In genomic region chr7:135211179-135211945, GRCh38 we compare ENCODE assay signal across 9 cellular contexts. TPM values are rescaled to one million over a fixed set of nuclear protein-coding genes. Genes with fewer than 3 reads are reported as not detected.
A peak's percentile ranks its signal among the peaks of the same experiment; 100 is the strongest.
DNase-seq lines count a peak whose midpoint lies in the region; ATAC-seq, FAIRE-seq and TF ChIP-seq lines count a peak whose summit lies in the region.
"Had no signal": no experiment of that assay in that cellular context is flagged by ENCODE, and none has a peak within 500 bp of the region (broad histone marks: within the 10 kb centered on the region; RNA-seq: fewer than 3 reads in every experiment).

Gene WDR91 (minus strand): TSS chr7:135211526. CDS start chr7:135211502, 24 bp downstream.

- peak within 1 kb of the TSS; percentile 90 for H3K27ac ChIP-seq in keratinocyte (ENCODE audit: control insufficient read depth, insufficient read depth, low read length)

- peak; percentile 86 for TF ChIP-seq POLR2A in GM19099 (IDR thresholded peaks at IDR 0.05; ENCODE audit: extremely low read depth, insufficient read length, low read depth)

- dilution Hi-C loops in keratinocyte (cut with MboI; ENCODE audit: extremely low pct_ligation_motif_present, low sequenced_read_pairs) = no loop called here

- peak; percentile 58 for ATAC-seq in HG03378 (IDR thresholded peaks at IDR 0.05; ENCODE audit: unreplicated experiment)

- FAIRE-seq in keratinocyte (lab: Jason Lieb, UNC) = no peak
- FAIRE-seq: endometrium had no signal

- no peaks in the 10 kb centered on the region for H4K20me1 ChIP-seq in keratinocyte (ENCODE audit: control insufficient read depth, extremely low read depth, insufficient read depth, low read length)

- H3K36me3 ChIP-seq in keratinocyte (ENCODE audit: control insufficient read depth in 2 of 2, extremely low read depth in 1 of 2, insufficient read depth in 2 of 2, low read length in 2 of 2) = peaks cover 0 to 3% of the 10 kb centered on the region in 2 experiments

- H3K79me2 ChIP-seq in keratinocyte (ENCODE audit: control insufficient read depth, insufficient read depth, low read length) = peaks cover 31% of the 10 kb centered on the region

- peak within 1 kb of the TSS; percentile 71 to 91 (median 86) for H3K4me3 ChIP-seq in keratinocyte (ENCODE audit: control insufficient read depth in 2 of 3, extremely low read depth in 1 of 3, insufficient read depth in 2 of 3, low read depth in 1 of 3, low read length in 3 of 3)

- H3K27me3 ChIP-seq in keratinocyte (ENCODE audit: control insufficient read depth, extremely low read depth, insufficient read depth, low read length) = no peaks in the 10 kb centered on the region

- H3K9me3 ChIP-seq in keratinocyte (ENCODE audit: control insufficient read depth, low read depth, low read length) = no peaks in the 10 kb centered on the region

- peaks cover 40% of the 10 kb centered on the region for H3K4me1 ChIP-seq in keratinocyte (ENCODE audit: control insufficient read depth, extremely low read depth, insufficient read depth, low read length)

- H3K9me1 ChIP-seq in keratinocyte (ENCODE audit: control insufficient read depth, extremely low read depth, insufficient read depth, low read length) = no peaks in the 10 kb centered on the region

- TF ChIP-seq CTCF in keratinocyte (optimal IDR thresholded peaks at IDR 0.05 in 1 of 3, IDR thresholded peaks at IDR 0.05 in 1 of 3, conservative IDR thresholded peaks at IDR 0.05 in 1 of 3; ENCODE audit: extremely low read depth in 1 of 3, insufficient read depth in 2 of 3, low read length in 3 of 3) = no peak

- peak within 1 kb of the TSS; percentile 97 for H2AFZ ChIP-seq in keratinocyte (ENCODE audit: control insufficient read depth, low read length)

- DNase-seq in AML-193 (lab: John Stamatoyannopoulos, UW) = peak; percentile 83 to 86
- peak; percentile 75 to 90 for DNase-seq in NCI-H446 (lab: John Stamatoyannopoulos, UW)
- DNase-seq in activated CD4-positive, CD25-positive, alpha-beta regulatory T cell treated with anti-CD3 and anti-CD28 coated beads, Interleukin-2, amount 50 U/mL, for 16 hours (ENCODE audit: low read depth, low spot score) = peak; percentile 91
- peak; percentile 90 for DNase-seq in central memory CD4-positive, alpha-beta T cell
- peak; percentile 41 for DNase-seq in keratinocyte (ENCODE audit: low read depth, low spot score)
- DNase-seq in stimulated activated CD4-positive, alpha-beta T cell treated with anti-CD3 and anti-CD28 coated beads, Interleukin-15, amount 100 ng/mL, for 1 hour (ENCODE audit: low read depth in 1 of 2, low spot score in 1 of 2) = peak; percentile 95 to 99

- peak within 1 kb of the TSS; percentile 89 for H3K9ac ChIP-seq in keratinocyte (ENCODE audit: control insufficient read depth, extremely low read depth, insufficient read depth, low read length)

- peak within 1 kb of the TSS; percentile 98 for H3K4me2 ChIP-seq in keratinocyte (ENCODE audit: control insufficient read depth, extremely low read depth, insufficient read depth, low read depth, low read length)

RNA-seq across cellular contexts. Expression of gene WDR91, which starts in this region (rescaled TPM):
- polyA plus RNA-seq in keratinocyte = 19.1 to 34.6 TPM (median 22.5 TPM) in 3 replicates
- 5.4 TPM for polyA plus RNA-seq in keratinocyte (2011; ENCODE audit: low read depth)
- polyA plus RNA-seq in keratinocyte (2011; cell fraction: cytosol; rRNA removed) = 7.9 and 9.4 TPM in 2 replicates
- polyA plus RNA-seq in keratinocyte (2011; cell fraction: nucleus; rRNA removed) = 50.6 and 63.8 TPM in 2 replicates
- 7.9 and 14.5 TPM in 2 replicates for polyA plus RNA-seq in keratinocyte (2012; ENCODE audit: low replicate concordance)
- polyA minus RNA-seq in keratinocyte = 36.6 to 50.8 TPM (median 38.5 TPM) in 3 replicates
- polyA minus RNA-seq in keratinocyte (2011; cell fraction: cytosol; rRNA and poly(A)+ RNA removed) = 17.1 TPM
- polyA minus RNA-seq in keratinocyte (2011; cell fraction: nucleus; rRNA and poly(A)+ RNA removed) = 26.6 and 35.0 TPM in 2 replicates

Comparison
In these comparisons a context has a peak if more than half of its experiments do, and no peak if none do; other contexts are left out.
1. Peak in every context shown above with its lines: DNase-seq, ATAC-seq, H3K4me3 ChIP-seq and H3K27ac ChIP-seq.
2. DNase-seq: peak in every context shown above with its lines; median percentile 97 in stimulated activated CD4-positive, alpha-beta T cell treated with anti-CD3 and anti-CD28 coated beads, Interleukin-15, amount 100 ng/mL, for 1 hour; 91 in activated CD4-positive, CD25-positive, alpha-beta regulatory T cell treated with anti-CD3 and anti-CD28 coated beads, Interleukin-2, amount 50 U/mL, for 16 hours; 90 in central memory CD4-positive, alpha-beta T cell; 84 in AML-193; 82 in NCI-H446; 41 in keratinocyte.